Comparison of ENCODE assay signal across 12 cellular contexts in genomic region chr14:75822522-75823288, GRCh38.
DNase-seq lines count a peak whose midpoint lies in the region; ATAC-seq and TF ChIP-seq lines count a peak whose summit lies in the region.
"Had no signal": no experiment of that assay in that cellular context is flagged by ENCODE, and none has a peak within 500 bp of the region (broad histone marks: within the 10 kb centered on the region; RNA-seq: fewer than 3 reads in every experiment).

No MANE protein-coding gene starts in this region.

- H3K36me3 Mint-ChIP-seq in activated CD4-positive, alpha-beta memory T cell treated with anti-CD3 and anti-CD28 coated beads, Interleukin-2, amount 10 ng/mL, durations not matched to agents 7 days and 5 days (ENCODE audit: low read depth), result peaks cover 26% of the 10 kb centered on the region

- H3K9me3 ChIP-seq in HEK293 (ENCODE audit: control insufficient read depth, insufficient read depth, low read depth, low read length), result no peaks in the 10 kb centered on the region
- H3K9me3 ChIP-seq in right cardiac atrium (ENCODE audit: control insufficient read depth, low read length), result no peaks in the 10 kb centered on the region
- H3K9me3 ChIP-seq in stomach smooth muscle (ENCODE audit: control insufficient read depth in 2 of 2, low read length in 2 of 2), result no peaks in the 10 kb centered on the region
- H3K9me3 ChIP-seq: psoas muscle had no signal

- 61% methylated on average over 8 of the region's 8 CpGs for WGBS in right cardiac atrium

- no peak overlapping the region for H3K27ac Mint-ChIP-seq in activated CD4-positive, alpha-beta memory T cell treated with anti-CD3 and anti-CD28 coated beads, Interleukin-2, amount 10 ng/mL, durations not matched to agents 7 days and 5 days
- H3K27ac Mint-ChIP-seq: activated CD4-positive, alpha-beta T cell treated with anti-CD3 and anti-CD28 coated beads for 36 hours had no signal

- H3K9me3 Mint-ChIP-seq in activated CD4-positive, alpha-beta memory T cell treated with anti-CD3 and anti-CD28 coated beads, Interleukin-2, amount 10 ng/mL, durations not matched to agents 7 days and 5 days, result no peaks in the 10 kb centered on the region

- H3K4me1 Mint-ChIP-seq in activated CD4-positive, alpha-beta memory T cell treated with anti-CD3 and anti-CD28 coated beads, Interleukin-2, amount 10 ng/mL, durations not matched to agents 7 days and 5 days, result peaks cover 4% of the 10 kb centered on the region

- DNase-seq in brain pericyte (ENCODE audit: low read depth, low spot score), result peak; percentile 43
- DNase-seq in right cardiac atrium, result peak in 1 of 3 donors; percentile 47
- no peak for DNase-seq in activated CD4-positive, alpha-beta memory T cell treated with anti-CD3 and anti-CD28 coated beads, Interleukin-2, amount 10 ng/mL, durations not matched to agents 7 days and 5 days
- no peak for DNase-seq in NCI-H128 (lab: John Stamatoyannopoulos, UW; ENCODE audit: unreplicated experiment)
- DNase-seq: activated CD4-positive, alpha-beta T cell treated with anti-CD3 and anti-CD28 coated beads for 36 hours; amniotic stem cell; psoas muscle; stimulated activated naive CD4-positive, alpha-beta T cell had no signal

- H3K27ac ChIP-seq in HEK293 (ENCODE audit: extremely low read depth, low read depth, low read length), result peak overlapping the region; percentile 74
- H3K27ac ChIP-seq in right cardiac atrium (ENCODE audit: low read length), result peak overlapping the region; percentile 62
- peak overlapping the region; percentile 60 for H3K27ac ChIP-seq in stomach smooth muscle (ENCODE audit: low read length)
- H3K27ac ChIP-seq: psoas muscle had no signal

- H3K9ac ChIP-seq in stomach smooth muscle (ENCODE audit: low read length in 2 of 2), result no peak overlapping the region

- intact Hi-C loops in right cardiac atrium (cut with DNase I), result no loop called here

- H3K4me1 ChIP-seq in HEK293 (ENCODE audit: control insufficient read depth, insufficient read depth, low read length) (peaks cover 12% of the 10 kb centered on the region), right cardiac atrium (ENCODE audit: control insufficient read depth, insufficient read depth, low read length) (peaks cover 4% of the 10 kb centered on the region), stomach smooth muscle (ENCODE audit: control insufficient read depth, insufficient read depth, low read length) (peaks cover 27% of the 10 kb centered on the region)

- no peaks in the 10 kb centered on the region for H3K27me3 Mint-ChIP-seq in activated CD4-positive, alpha-beta memory T cell treated with anti-CD3 and anti-CD28 coated beads, Interleukin-2, amount 10 ng/mL, durations not matched to agents 7 days and 5 days
- H3K27me3 Mint-ChIP-seq: activated CD4-positive, alpha-beta T cell treated with anti-CD3 and anti-CD28 coated beads for 36 hours had no signal

- H3K36me3 ChIP-seq in HEK293 (ENCODE audit: control insufficient read depth in 2 of 2, insufficient read depth in 1 of 2, low read length in 2 of 2) (peaks cover 4 to 8% of the 10 kb centered on the region in 2 experiments), stomach smooth muscle (ENCODE audit: control insufficient read depth in 2 of 2, insufficient read depth in 2 of 2, low read length in 2 of 2) (peaks cover 0 to 4% of the 10 kb centered on the region in 2 donors)

- H3K27me3 ChIP-seq in right cardiac atrium (ENCODE audit: control insufficient read depth, insufficient read depth) (no peaks in the 10 kb centered on the region), stomach smooth muscle (ENCODE audit: control insufficient read depth in 1 of 2, insufficient read depth in 2 of 2, low read length in 2 of 2) (no peaks in the 10 kb centered on the region)

- ATAC-seq in right cardiac atrium (peak; percentile 35 to 51), GM21423 (IDR thresholded peaks at IDR 0.05; ENCODE audit: unreplicated experiment) (no peak), GM19351 (IDR thresholded peaks at IDR 0.05; ENCODE audit: unreplicated experiment) (no peak)
- ATAC-seq: activated CD4-positive, alpha-beta T cell treated with anti-CD3 and anti-CD28 coated beads for 36 hours had no signal

- no peak for TF ChIP-seq CTCF in HEK293 (tag by site-specific recombination; IDR thresholded peaks at IDR 0.05)

- POLR2A ChIA-PET in HEK293 (lab: Yijun Ruan, JAX), result interaction anchor here (0.5 kb wide), 1 partner anchor 163 kb away, joined by 3 read pairs; no protein-coding TSS in a partner anchor
- POLR2A ChIA-PET in activated CD4-positive, alpha-beta memory T cell treated with anti-CD3 and anti-CD28 coated beads, Interleukin-2, amount 10 ng/mL, durations not matched to agents 7 days and 5 days (lab: Charles Lee), result no interaction called here

- H3K4me3 Mint-ChIP-seq in activated CD4-positive, alpha-beta memory T cell treated with anti-CD3 and anti-CD28 coated beads, Interleukin-2, amount 10 ng/mL, durations not matched to agents 7 days and 5 days, result no peak overlapping the region
- H3K4me3 Mint-ChIP-seq: activated CD4-positive, alpha-beta T cell treated with anti-CD3 and anti-CD28 coated beads for 36 hours had no signal

- H3K4me3 ChIP-seq in HEK293 (ENCODE audit: low read depth, low read length) (no peak overlapping the region), right cardiac atrium (ENCODE audit: low read length) (no peak overlapping the region), stomach smooth muscle (ENCODE audit: low read length in 2 of 2) (peak overlapping the region; percentile 10 to 31)
- H3K4me3 ChIP-seq: psoas muscle had no signal

- CTCF ChIA-PET in HEK293 (lab: Yijun Ruan, JAX), result interaction anchor here (0.6 to 2.8 kb wide), 5 partner anchors 84 to 822 kb away, joined by 3 to 12 read pairs (median 3); no protein-coding TSS in a partner anchor
- CTCF ChIA-PET in activated CD4-positive, alpha-beta memory T cell treated with anti-CD3 and anti-CD28 coated beads, Interleukin-2, amount 10 ng/mL, durations not matched to agents 7 days and 5 days (lab: Charles Lee), result interaction anchor here (0.9 kb wide), 1 partner anchor 11 kb away, joined by 3 read pairs; no protein-coding TSS in a partner anchor

TF ChIP-seq in HEK293, 187 proteins besides CTCF, POLR2A, EP300 and RAD21 (continues in another document):
- peak; percentile 44; the same call in 1 of the 2 replicates for TF ChIP-seq GLIS1 (tag by site-specific recombination; IDR thresholded peaks at IDR 0.05)
- TF ChIP-seq GLIS2 (tag by site-specific recombination; IDR thresholded peaks at IDR 0.05), result no peak
- TF ChIP-seq PRDM10 (tag by site-specific recombination; IDR thresholded peaks at IDR 0.05), result peak; percentile 60
- no peak for TF ChIP-seq SALL2 (tag by site-specific recombination; IDR thresholded peaks at IDR 0.05; ENCODE audit: borderline replicate concordance)
- peak; percentile 4; the same call in 1 of the 2 replicates for TF ChIP-seq ZNF449 (tag by site-specific recombination; IDR thresholded peaks at IDR 0.05)
- peak; percentile 43 for TF ChIP-seq FEZF1 (tag by site-specific recombination; IDR thresholded peaks at IDR 0.05)

Comparison
In these comparisons a context has a peak if more than half of its experiments do, and no peak if none do; other contexts are left out.
1. H3K4me3 ChIP-seq: peak in stomach smooth muscle (2 of 2); none in HEK293 (single experiment) and right cardiac atrium (single experiment).
2. ATAC-seq: peak in right cardiac atrium (2 of 2); none in GM21423 (single experiment) and GM19351 (single experiment).
3. Peak in every context shown above with its lines, with median percentiles within 50 percentile points of each other: H3K27ac ChIP-seq.